Comparison of ENCODE assay signal across 27 cellular contexts in the genomic region with DNA sequence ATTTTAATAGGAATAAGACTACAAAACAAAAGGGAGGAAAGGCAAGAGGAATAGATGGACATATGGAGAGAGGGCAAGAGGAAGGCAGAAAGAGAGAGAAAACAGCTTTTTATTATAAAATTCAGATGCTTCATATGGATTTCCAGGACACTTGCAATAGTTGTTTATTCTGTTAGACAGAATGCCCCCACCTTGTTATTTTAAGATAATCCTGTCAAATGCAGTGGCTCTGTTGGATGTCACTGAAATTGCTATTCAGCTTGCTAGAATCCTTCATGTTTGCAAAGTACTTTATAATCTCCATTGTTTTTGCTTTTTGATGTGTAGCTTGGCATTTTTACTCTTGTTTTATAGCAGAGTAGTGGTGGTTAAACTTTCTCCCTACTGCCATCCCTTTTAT.
"Had no signal": no experiment of that assay in that cellular context is flagged by ENCODE, and none has a peak within 500 bp of the region (broad histone marks: within the 10 kb centered on the region; RNA-seq: fewer than 3 reads in every experiment).

No MANE protein-coding gene starts in this region.

- H3K4me1 ChIP-seq: suprapubic skin, testis, thyroid gland, tibial artery, tibial nerve, transverse colon, upper lobe of left lung, upper lobe of right lung, uterus, vagina had no signal

- H3K9me3 Mint-ChIP-seq: stimulated activated effector memory CD8-positive, alpha-beta T cell treated with anti-CD3 and anti-CD28 coated beads, Interleukin-12 subunit alpha, Interleukin-12 subunit beta, amount 100 ng/mL, for 72 hours; stimulated activated naive CD8-positive, alpha-beta T cell treated with anti-CD3 and anti-CD28 coated beads, Interleukin-15, amount 100 ng/mL, for 72 hours; stimulated activated naive CD8-positive, alpha-beta T cell treated with anti-CD3 and anti-CD28 coated beads, Interleukin-15, Interleukin-2, amounts not matched to agents 100 ng/mL and 50 ng/mL, for 24 hours; type B pancreatic cell had no signal

- H3K4me3 ChIP-seq: stomach, suprapubic skin, testis, thoracic aorta, thyroid gland, tibial artery, tibial nerve, transverse colon, upper lobe of left lung, upper lobe of right lung, uterus, vagina had no signal

- H3K27ac Mint-ChIP-seq: stimulated activated effector memory CD8-positive, alpha-beta T cell treated with anti-CD3 and anti-CD28 coated beads, Interleukin-12 subunit alpha, Interleukin-12 subunit beta, amount 100 ng/mL, for 72 hours; stimulated activated memory B cell treated with anti-CD40 and anti-IgM and Interleukin-4, amounts not matched to agents 10 μg/mL and 1 μg/mL and 100 μg/mL, for 72 hours; stimulated activated naive B cell treated with anti-CD40 and anti-IgM and Interleukin-4, amounts not matched to agents 10 μg/mL and 1 μg/mL and 100 μg/mL, for 72 hours; stimulated activated naive CD8-positive, alpha-beta T cell treated with anti-CD3 and anti-CD28 coated beads, Interleukin-15, amount 100 ng/mL, for 72 hours; stimulated activated naive CD8-positive, alpha-beta T cell treated with anti-CD3 and anti-CD28 coated beads, Interleukin-15, Interleukin-2, amounts not matched to agents 100 ng/mL and 50 ng/mL, for 24 hours; type B pancreatic cell had no signal

- H3K36me3 ChIP-seq: stomach, suprapubic skin, thoracic aorta, thyroid gland, tibial artery, tibial nerve, transverse colon, upper lobe of left lung, upper lobe of right lung, uterus, vagina had no signal

- H3K27ac ChIP-seq: stomach, suprapubic skin, testis, thoracic aorta, thyroid gland, tibial artery, tibial nerve, transverse colon, upper lobe of left lung, upper lobe of right lung, uterus, vagina had no signal

- H3K4me3 Mint-ChIP-seq: stimulated activated effector memory CD8-positive, alpha-beta T cell treated with anti-CD3 and anti-CD28 coated beads, Interleukin-12 subunit alpha, Interleukin-12 subunit beta, amount 100 ng/mL, for 72 hours; stimulated activated memory B cell treated with anti-CD40 and anti-IgM and Interleukin-4, amounts not matched to agents 10 μg/mL and 1 μg/mL and 100 μg/mL, for 72 hours; stimulated activated naive B cell treated with anti-CD40 and anti-IgM and Interleukin-4, amounts not matched to agents 10 μg/mL and 1 μg/mL and 100 μg/mL, for 72 hours; stimulated activated naive CD8-positive, alpha-beta T cell treated with anti-CD3 and anti-CD28 coated beads, Interleukin-15, amount 100 ng/mL, for 72 hours; stimulated activated naive CD8-positive, alpha-beta T cell treated with anti-CD3 and anti-CD28 coated beads, Interleukin-15, Interleukin-2, amounts not matched to agents 100 ng/mL and 50 ng/mL, for 24 hours; type B pancreatic cell had no signal

- H3K27me3 Mint-ChIP-seq: stimulated activated memory B cell treated with anti-CD40 and anti-IgM and Interleukin-4, amounts not matched to agents 10 μg/mL and 1 μg/mL and 100 μg/mL, for 72 hours; stimulated activated naive B cell treated with anti-CD40 and anti-IgM and Interleukin-4, amounts not matched to agents 10 μg/mL and 1 μg/mL and 100 μg/mL, for 72 hours; stimulated activated naive CD8-positive, alpha-beta T cell treated with anti-CD3 and anti-CD28 coated beads, Interleukin-15, amount 100 ng/mL, for 72 hours; stimulated activated naive CD8-positive, alpha-beta T cell treated with anti-CD3 and anti-CD28 coated beads, Interleukin-15, Interleukin-2, amounts not matched to agents 100 ng/mL and 50 ng/mL, for 24 hours had no signal

- ATAC-seq: stimulated activated effector memory CD8-positive, alpha-beta T cell treated with anti-CD3 and anti-CD28 coated beads, Interleukin-12 subunit alpha, Interleukin-12 subunit beta, amount 100 ng/mL, for 72 hours; stimulated activated memory B cell treated with anti-CD40 and anti-IgM and Interleukin-4, amounts not matched to agents 10 μg/mL and 1 μg/mL and 100 μg/mL, for 72 hours; stimulated activated naive B cell treated with anti-CD40 and anti-IgM and Interleukin-4, amounts not matched to agents 10 μg/mL and 1 μg/mL and 100 μg/mL, for 72 hours; stimulated activated naive CD8-positive, alpha-beta T cell treated with anti-CD3 and anti-CD28 coated beads, Interleukin-15, amount 100 ng/mL, for 72 hours; stimulated activated naive CD8-positive, alpha-beta T cell treated with anti-CD3 and anti-CD28 coated beads, Interleukin-15, Interleukin-2, amounts not matched to agents 100 U/mL and 50 U/mL, for 24 hours; upper lobe of right lung had no signal

- H3K27me3 ChIP-seq: stomach, suprapubic skin, testis, thyroid gland, tibial artery, tibial nerve, transverse colon, upper lobe of left lung, upper lobe of right lung, uterus, vagina had no signal

- H3K9me3 ChIP-seq: stomach, suprapubic skin, testis, thoracic aorta, thyroid gland, tibial artery, tibial nerve, transverse colon, upper lobe of left lung, upper lobe of right lung, uterus, vagina had no signal

- DNase-seq: stimulated activated CD4-positive, alpha-beta T cell treated with anti-CD3 and anti-CD28 coated beads, Interleukin-2, amount 100 ng/mL, for 48 hours; stimulated activated CD4-positive, alpha-beta T cell treated with anti-CD3 and anti-CD28 coated beads, Interleukin-4, amount 100 ng/mL, for 1 hour; stimulated activated CD4-positive, alpha-beta T cell treated with anti-CD3 and anti-CD28 coated beads, Interleukin-4, amount 100 ng/mL, for 24 hours; stimulated activated CD4-positive, alpha-beta T cell treated with anti-CD3 and anti-CD28 coated beads, Interleukin-4, amount 100 ng/mL, for 4 hours; stimulated activated CD8-positive, alpha-beta memory T cell treated with anti-CD3 and anti-CD28 coated beads, Interleukin-4, amount 100 ng/mL, for 48 hours; stimulated activated naive B cell treated with anti-CD40 and anti-IgM and Interleukin-4, amounts not matched to agents 10 μg/mL and 1 μg/mL and 100 μg/mL, for 72 hours; stimulated activated naive CD4-positive, alpha-beta T cell; stimulated activated naive CD4-positive, alpha-beta T cell treated with Interleukin-2 at 50 U/mL for 16 hours; stimulated activated naive CD8-positive, alpha-beta T cell treated with anti-CD3 and anti-CD28 coated beads, Interleukin-15, amount 100 ng/mL, for 72 hours; stimulated activated naive CD8-positive, alpha-beta T cell treated with anti-CD3 and anti-CD28 coated beads, Interleukin-15, Interleukin-2, amounts not matched to agents 100 U/mL and 50 U/mL, for 24 hours; stomach; substantia nigra; testis; thyroid gland; tibial artery; transverse colon; upper lobe of left lung; upper lobe of right lung; uterus had no signal

- H3K4me1 Mint-ChIP-seq: stimulated activated effector memory CD8-positive, alpha-beta T cell treated with anti-CD3 and anti-CD28 coated beads, Interleukin-12 subunit alpha, Interleukin-12 subunit beta, amount 100 ng/mL, for 72 hours; stimulated activated memory B cell treated with anti-CD40 and anti-IgM and Interleukin-4, amounts not matched to agents 10 μg/mL and 1 μg/mL and 100 μg/mL, for 72 hours; stimulated activated naive B cell treated with anti-CD40 and anti-IgM and Interleukin-4, amounts not matched to agents 10 μg/mL and 1 μg/mL and 100 μg/mL, for 72 hours; stimulated activated naive CD8-positive, alpha-beta T cell treated with anti-CD3 and anti-CD28 coated beads, Interleukin-15, amount 100 ng/mL, for 72 hours had no signal

- H3K36me3 Mint-ChIP-seq: stimulated activated effector memory CD8-positive, alpha-beta T cell treated with anti-CD3 and anti-CD28 coated beads, Interleukin-12 subunit alpha, Interleukin-12 subunit beta, amount 100 ng/mL, for 72 hours; stimulated activated memory B cell treated with anti-CD40 and anti-IgM and Interleukin-4, amounts not matched to agents 10 μg/mL and 1 μg/mL and 100 μg/mL, for 72 hours; stimulated activated naive B cell treated with anti-CD40 and anti-IgM and Interleukin-4, amounts not matched to agents 10 μg/mL and 1 μg/mL and 100 μg/mL, for 72 hours; type B pancreatic cell had no signal
